In genomic region chr6:25414755-25415154, GRCh38 we compare ENCODE assay signal across 1 cellular context.
TF ChIP-seq lines count a peak whose summit lies in the region.

No MANE protein-coding gene starts in this region.

TF ChIP-seq in GM23338, 12 proteins besides CTCF, POLR2A, EP300 and RAD21 (continued from another document):
- no peak for TF ChIP-seq ZNF462 (CRISPR knock-in tag; IDR thresholded peaks at IDR 0.05)
- no peak for TF ChIP-seq ZNF331 (CRISPR knock-in tag; IDR thresholded peaks at IDR 0.05; ENCODE audit: low read depth)
- no peak for TF ChIP-seq ZNF114 (CRISPR knock-in tag; IDR thresholded peaks at IDR 0.05)
- no peak for TF ChIP-seq STAT1 (IDR thresholded peaks at IDR 0.05; ENCODE audit: unreplicated experiment)
- no peak for TF ChIP-seq POLR2AphosphoS5 (IDR thresholded peaks at IDR 0.05; ENCODE audit: low read depth)
- no peak for TF ChIP-seq JUNB (IDR thresholded peaks at IDR 0.05; ENCODE audit: unreplicated experiment)
- TF ChIP-seq NANOG (IDR thresholded peaks at IDR 0.05; ENCODE audit: borderline replicate concordance), result no peak
- no peak for TF ChIP-seq EZH2 (IDR thresholded peaks at IDR 0.05; ENCODE audit: low read depth, unreplicated experiment)
- TF ChIP-seq, protein P1, sequence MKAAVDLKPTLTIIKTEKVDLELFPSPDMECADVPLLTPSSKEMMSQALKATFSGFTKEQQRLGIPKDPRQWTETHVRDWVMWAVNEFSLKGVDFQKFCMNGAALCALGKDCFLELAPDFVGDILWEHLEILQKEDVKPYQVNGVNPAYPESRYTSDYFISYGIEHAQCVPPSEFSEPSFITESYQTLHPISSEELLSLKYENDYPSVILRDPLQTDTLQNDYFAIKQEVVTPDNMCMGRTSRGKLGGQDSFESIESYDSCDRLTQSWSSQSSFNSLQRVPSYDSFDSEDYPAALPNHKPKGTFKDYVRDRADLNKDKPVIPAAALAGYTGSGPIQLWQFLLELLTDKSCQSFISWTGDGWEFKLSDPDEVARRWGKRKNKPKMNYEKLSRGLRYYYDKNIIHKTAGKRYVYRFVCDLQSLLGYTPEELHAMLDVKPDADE (IDR thresholded peaks at IDR 0.05), result no peak
